Comparison of ENCODE assay signal across 8 cellular contexts in genomic region chr5:115544371-115545064, GRCh38. TPM values are rescaled to one million over a fixed set of nuclear protein-coding genes. Genes with fewer than 3 reads are reported as not detected.
DNase-seq lines count a peak whose midpoint lies in the region; ATAC-seq and TF ChIP-seq lines count a peak whose summit lies in the region.

Gene FEM1C (minus strand): TSS chr5:115544775. CDS start chr5:115543493, 1,282 bp downstream.

- peaks cover 0 to 10% of the 10 kb centered on the region in 2 donors for H3K9me3 Mint-ChIP-seq in activated naive CD4-positive, alpha-beta T cell treated with anti-CD3 and anti-CD28 coated beads, Interleukin-2, amount 50 U/mL, for 72 hours

- DNase-seq in GM06990 (ENCODE audit: extremely low read depth, insufficient read length) (peak; percentile 97), NCI-H1092 (lab: John Stamatoyannopoulos, UW) (peak; percentile 87), glomerular visceral epithelial cell (ENCODE audit: extremely low spot score) (peak; percentile 99), osteoblast (ENCODE audit: insufficient read length, low spot score, missing footprints) (peak; percentile 98), thoracic aorta (ENCODE audit: low spot score) (peak; percentile 88)
- DNase-seq in activated naive CD4-positive, alpha-beta T cell treated with anti-CD3 and anti-CD28 coated beads, Interleukin-2, amount 50 U/mL, for 72 hours (ENCODE audit: low spot score in 2 of 2), result peak; percentile 95 to 96

- peak within 1 kb of the TSS; percentile 90 for H3K27ac ChIP-seq in osteoblast (ENCODE audit: low read depth, low read length)
- peak within 1 kb of the TSS; percentile 95 to 99 for H3K27ac ChIP-seq in thoracic aorta

- peak within 1 kb of the TSS; percentile 93 to 99 for H3K27ac Mint-ChIP-seq in activated naive CD4-positive, alpha-beta T cell treated with anti-CD3 and anti-CD28 coated beads, Interleukin-2, amount 50 U/mL, for 72 hours

- H3K36me3 Mint-ChIP-seq in activated naive CD4-positive, alpha-beta T cell treated with anti-CD3 and anti-CD28 coated beads, Interleukin-2, amount 50 U/mL, for 72 hours, result peaks cover 31 to 67% of the 10 kb centered on the region in 2 donors

- peaks cover 45% of the 10 kb centered on the region for H3K79me2 ChIP-seq in osteoblast (ENCODE audit: insufficient read depth, low read length)

- H3K9me3 ChIP-seq in osteoblast (ENCODE audit: low read depth, low read length), result peaks cover 3% of the 10 kb centered on the region
- peaks cover 6% of the 10 kb centered on the region for H3K9me3 ChIP-seq in thoracic aorta

- H4K20me1 ChIP-seq in osteoblast (ENCODE audit: insufficient read depth, low read length), result peaks cover 41% of the 10 kb centered on the region

- peak within 1 kb of the TSS; percentile 98 for H3K4me2 ChIP-seq in osteoblast (ENCODE audit: insufficient read depth, low read length)

- H3K27me3 ChIP-seq in GM06990 (replicated peaks; ENCODE audit: control insufficient read depth, insufficient read depth, low read length), result no peaks in the 10 kb centered on the region
- no peaks in the 10 kb centered on the region for H3K27me3 ChIP-seq in osteoblast (ENCODE audit: insufficient read depth, low read length)
- H3K27me3 ChIP-seq in thoracic aorta (replicated peaks; ENCODE audit: insufficient read depth), result no peaks in the 10 kb centered on the region

- ATAC-seq in HG02588 (IDR thresholded peaks at IDR 0.05; ENCODE audit: unreplicated experiment) (peak; percentile 96), SK-N-SH treated with all-trans-retinoic acid at 6 μM for 48 hours (peak; percentile 97), thoracic aorta (ENCODE audit: insufficient number of reproducible peaks, low FRiP score, low read depth) (peak; percentile 96)
- peak; percentile 95 to 97 for ATAC-seq in activated naive CD4-positive, alpha-beta T cell treated with anti-CD3 and anti-CD28 coated beads, Interleukin-2, amount 50 U/mL, for 72 hours

- H2AFZ ChIP-seq in osteoblast (ENCODE audit: low read length), result peak within 1 kb of the TSS; percentile 91

- H3K4me3 ChIP-seq in GM06990 (replicated peaks; ENCODE audit: low read depth, low read length), result peak within 1 kb of the TSS; percentile 95
- H3K4me3 ChIP-seq in osteoblast (ENCODE audit: insufficient read depth, low read length), result peak within 1 kb of the TSS; percentile 93
- H3K4me3 ChIP-seq in thoracic aorta, result peak within 1 kb of the TSS; percentile 98

- H3K4me1 ChIP-seq in osteoblast (ENCODE audit: insufficient read depth, low read length), result peaks cover 29% of the 10 kb centered on the region
- peaks cover 26% of the 10 kb centered on the region in 2 donors for H3K4me1 ChIP-seq in thoracic aorta (ENCODE audit: control insufficient read depth in 1 of 2, low read depth in 2 of 2)

- H3K36me3 ChIP-seq in GM06990 (ENCODE audit: control insufficient read depth, insufficient read depth, low read length) (no peaks in the 10 kb centered on the region; the same call in none of the 2 replicates), osteoblast (ENCODE audit: insufficient read depth, low read length) (peaks cover 26% of the 10 kb centered on the region), thoracic aorta (no peaks in the 10 kb centered on the region)

- TF ChIP-seq CTCF in GM06990 (IDR thresholded peaks at IDR 0.05; ENCODE audit: insufficient read depth, low read length, poor library complexity, severe bottlenecking) (no peak), osteoblast (IDR thresholded peaks at IDR 0.05; ENCODE audit: extremely low read depth, low read depth, low read length) (no peak), thoracic aorta (IDR thresholded peaks at IDR 0.05) (no peak)

TF ChIP-seq in SK-N-SH treated with all-trans-retinoic acid at 6 μM for 48 hours, 23 proteins besides CTCF, POLR2A, EP300 and RAD21:
- TF ChIP-seq BACH2 (CRISPR knock-in tag; IDR thresholded peaks at IDR 0.05; ENCODE audit: borderline replicate concordance) (no peak), ESRRG (CRISPR knock-in tag; IDR thresholded peaks at IDR 0.05) (peak; percentile 29; the same call in 1 of the 2 replicates), TCF4 (CRISPR knock-in tag; IDR thresholded peaks at IDR 0.05; ENCODE audit: borderline replicate concordance) (no peak), ARNTL (CRISPR knock-in tag; IDR thresholded peaks at IDR 0.05; ENCODE audit: borderline replicate concordance, low read depth) (no peak)

RNA-seq across cellular contexts. Expression of gene FEM1C, which starts in this region (rescaled TPM):
- total RNA-seq in activated naive CD4-positive, alpha-beta T cell treated with anti-CD3 and anti-CD28 coated beads, Interleukin-2, amount 50 U/mL, for 72 hours, result 10 to 100 TPM; 13.7 TPM
- 17.1 and 17.4 TPM in 2 replicates for total RNA-seq in osteoblast
- total RNA-seq in thoracic aorta, result 10 to 100 TPM; 14.1 to 35.6 TPM

Comparison
In these comparisons a context has a peak if more than half of its experiments do, and no peak if none do; other contexts are left out.
1. Peak in every context shown above with its lines: DNase-seq, ATAC-seq, H3K4me3 ChIP-seq and H3K27ac ChIP-seq.